ENCODE assay signal across 8 cellular contexts in genomic region chr11:86955674-86956522, GRCh38. TPM values are rescaled to one million over a fixed set of nuclear protein-coding genes. Genes with fewer than 3 reads are reported as not detected.
DNase-seq lines count a peak whose midpoint lies in the region; ATAC-seq lines count a peak whose summit lies in the region.

No MANE protein-coding gene starts in this region.

- H3K4me2 ChIP-seq in neuronal stem cell (ENCODE audit: insufficient read depth, low read length, poor library complexity, severe bottlenecking) = peak overlapping the region; percentile 68

- H3K27ac ChIP-seq in neuronal stem cell (replicated peaks; ENCODE audit: low read length) = peak overlapping the region; percentile 82

- H3K36me3 Mint-ChIP-seq in activated naive CD4-positive, alpha-beta T cell treated with anti-CD3 and anti-CD28 coated beads, Interleukin-2, amount 50 U/mL, for 72 hours = no peaks in the 10 kb centered on the region

- H2BK15ac ChIP-seq in neuronal stem cell (ENCODE audit: low read length) = peak overlapping the region; percentile 16

- H3K23ac ChIP-seq in neuronal stem cell (ENCODE audit: low read depth, low read length, poor library complexity) = peak overlapping the region; percentile 67

- ATAC-seq in GM19372 (IDR thresholded peaks at IDR 0.05; ENCODE audit: low read depth, unreplicated experiment) = peak; percentile 50
- ATAC-seq in HG03342 (IDR thresholded peaks at IDR 0.05; ENCODE audit: unreplicated experiment) = peak; percentile 58
- ATAC-seq in activated naive CD4-positive, alpha-beta T cell treated with anti-CD3 and anti-CD28 coated beads, Interleukin-2, amount 50 U/mL, for 72 hours = peak; percentile 61

- no peak overlapping the region for H3K4ac ChIP-seq in neuronal stem cell (ENCODE audit: low read length)

- peak overlapping the region; percentile 88 to 92 for H3K4me3 ChIP-seq in neuronal stem cell (ENCODE audit: low read length in 2 of 2)

- H3K27ac Mint-ChIP-seq in activated naive CD4-positive, alpha-beta T cell treated with anti-CD3 and anti-CD28 coated beads, Interleukin-2, amount 50 U/mL, for 72 hours = no peak overlapping the region

- peaks cover 4 to 11% of the 10 kb centered on the region in 2 donors for H3K9me3 ChIP-seq in neuronal stem cell (replicated peaks in 1 of 2; ENCODE audit: control insufficient read depth in 2 of 2, insufficient read depth in 1 of 2, low read depth in 1 of 2, low read length in 2 of 2)

- no peak overlapping the region for H2AK5ac ChIP-seq in neuronal stem cell (ENCODE audit: low read depth, low read length)

- H3K14ac ChIP-seq in neuronal stem cell (ENCODE audit: low read length) = peak overlapping the region; percentile 13

- WGBS in neuronal stem cell (ENCODE audit: extremely low coverage in 2 of 2, insufficient read length in 2 of 2, insufficient replicate concordance in 1 of 2), 2 donors = no CpG with 5 or more reads among the region's 49 CpGs

- peak overlapping the region; percentile 17 for H2BK5ac ChIP-seq in neuronal stem cell (ENCODE audit: low read length)

- peak overlapping the region; percentile 73 for H2BK120ac ChIP-seq in neuronal stem cell (ENCODE audit: low read depth, low read length)

- H3K79me1 ChIP-seq in neuronal stem cell (ENCODE audit: low read depth, low read length) = no peaks in the 10 kb centered on the region

- DNase-seq in DMS 273 treated with DMSO at 0.1 percent for 48 hours (lab: John Stamatoyannopoulos, UW) (peak; percentile 35), NCI-H510A treated with DMSO at 0.1 percent for 48 hours (lab: John Stamatoyannopoulos, UW) (peak; percentile 87), globus pallidus (ENCODE audit: low spot score) (peak; percentile 39), neuronal stem cell (ENCODE audit: low spot score) (peak; percentile 77), cerebellar nuclear complex (lab: John Stamatoyannopoulos, UW) (no peak)
- DNase-seq in activated naive CD4-positive, alpha-beta T cell treated with anti-CD3 and anti-CD28 coated beads, Interleukin-2, amount 50 U/mL, for 72 hours (ENCODE audit: low spot score in 2 of 2) = peak in 1 of 2 donors; percentile 26

- no peak overlapping the region for H4K8ac ChIP-seq in neuronal stem cell (ENCODE audit: low read depth, low read length)

- peaks cover 13 to 16% of the 10 kb centered on the region in 2 donors for H3K36me3 ChIP-seq in neuronal stem cell (replicated peaks in 1 of 2; ENCODE audit: control insufficient read depth in 2 of 2, insufficient read depth in 2 of 2, low read length in 2 of 2)

- H3K18ac ChIP-seq in neuronal stem cell (ENCODE audit: low read length) = peak overlapping the region; percentile 97

- H2AFZ ChIP-seq in neuronal stem cell (ENCODE audit: low read length) = peak overlapping the region; percentile 99

- no peaks in the 10 kb centered on the region for H3K9me3 Mint-ChIP-seq in activated naive CD4-positive, alpha-beta T cell treated with anti-CD3 and anti-CD28 coated beads, Interleukin-2, amount 50 U/mL, for 72 hours

- H3K4me1 ChIP-seq in neuronal stem cell (ENCODE audit: control insufficient read depth in 2 of 2, insufficient read depth in 1 of 2, low read depth in 1 of 2, low read length in 2 of 2) = peaks cover 14 to 23% of the 10 kb centered on the region in 2 donors

- H3K9ac ChIP-seq in neuronal stem cell (ENCODE audit: low read depth, low read length, poor library complexity) = peak overlapping the region; percentile 93

- no peak overlapping the region for H2BK12ac ChIP-seq in neuronal stem cell (ENCODE audit: low read length)

- H3K27me3 ChIP-seq in neuronal stem cell (ENCODE audit: control insufficient read depth in 3 of 3, insufficient read depth in 3 of 3, low read depth in 1 of 3, low read length in 3 of 3) = peaks cover 0 to 24% (median 0%) of the 10 kb centered on the region in 3 experiments

- no peak overlapping the region for H4K91ac ChIP-seq in neuronal stem cell (ENCODE audit: low read depth, low read length, poor library complexity)

RNA-seq across cellular contexts. Expression of gene FZD4, which starts 0.7 kb away (rescaled TPM):
- under 1 TPM; 0.05 to 0.16 TPM for total RNA-seq in activated naive CD4-positive, alpha-beta T cell treated with anti-CD3 and anti-CD28 coated beads, Interleukin-2, amount 50 U/mL, for 72 hours
- 3.3 TPM for polyA plus RNA-seq in neuronal stem cell (2013, experiment 1 of 2)
- 3.4 TPM for polyA plus RNA-seq in neuronal stem cell (2013, experiment 2 of 2)

Comparison
In these comparisons a context has a peak if more than half of its experiments do, and no peak if none do; other contexts are left out.
1. DNase-seq: peak in DMS 273 treated with DMSO at 0.1 percent for 48 hours (single experiment), NCI-H510A treated with DMSO at 0.1 percent for 48 hours (single experiment), globus pallidus (single experiment) and neuronal stem cell (single experiment); none in cerebellar nuclear complex (0 of 2).
2. Peak in every context shown above with its lines, with median percentiles within 50 percentile points of each other: ATAC-seq.